Comparison of ENCODE assay signal across 28 cellular contexts in the genomic region with DNA sequence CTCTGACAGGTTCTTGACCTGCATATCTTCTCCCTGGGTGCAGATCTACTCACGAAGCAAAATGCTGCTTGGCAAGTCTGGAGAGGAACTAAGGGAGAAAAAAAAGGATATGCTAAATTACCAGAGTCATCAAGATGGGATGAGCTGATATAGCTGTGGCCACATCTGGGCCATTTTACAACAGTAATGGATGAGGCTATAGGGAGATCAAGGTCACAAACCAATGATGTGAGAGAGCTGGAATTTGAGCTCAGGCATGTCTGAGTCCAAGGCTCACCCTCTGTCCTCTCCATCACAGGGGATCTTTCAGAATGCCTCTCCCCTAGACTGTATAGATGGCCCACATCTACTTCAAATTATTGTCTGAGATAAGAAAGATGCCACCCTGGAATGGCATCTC. TPM values are rescaled to one million over a fixed set of nuclear protein-coding genes. Genes with fewer than 3 reads are reported as not detected.
"Had no signal": no experiment of that assay in that cellular context is flagged by ENCODE, and none has a peak within 500 bp of the region (broad histone marks: within the 10 kb centered on the region; RNA-seq: fewer than 3 reads in every experiment).

No MANE protein-coding gene starts in this region.

- H3K27ac ChIP-seq: adrenal gland, cardiac muscle cell, prostate gland, vagina, VCaP had no signal

- H3K4me3 Mint-ChIP-seq: activated naive CD4-positive, alpha-beta T cell treated with anti-CD3 and anti-CD28 coated beads, Interleukin-2, amount 50 U/mL, for 24 hours; dendritic cell treated with granulocyte-macrophage colony-stimulating factor and Interleukin-4, amounts not matched to agents 40 ng/mL and 50 ng/mL, for 4 days; neural crest cell had no signal

- DNase-seq: activated CD4-positive, alpha-beta T cell treated with anti-CD3 and anti-CD28 coated beads, Interleukin-2, amount 50 U/mL, for 1 hour; activated CD4-positive, CD25-positive, alpha-beta regulatory T cell treated with anti-CD3 and anti-CD28 coated beads, Interleukin-2, amount 50 U/mL, for 72 hours; activated CD8-positive, alpha-beta memory T cell treated with anti-CD3 and anti-CD28 coated beads for 24 hours; activated CD8-positive, alpha-beta memory T cell treated with anti-CD3 and anti-CD28 coated beads, Interleukin-2, amount 50 U/mL, for 48 hours; activated gamma-delta T cell; activated T-cell treated with anti-CD3 and anti-CD28 coated beads, Interleukin-2, amount 50 U/mL, for 48 hours; adrenal gland; effector CD8-positive, alpha-beta T cell; hippocampal formation; right cardiac atrium; stimulated activated CD4-positive, alpha-beta T cell treated with anti-CD3 and anti-CD28 coated beads, Interleukin-2, amount 100 ng/mL, for 24 hours; stimulated activated naive CD8-positive, alpha-beta T cell treated with anti-CD3 and anti-CD28 coated beads, Interleukin-15, Interleukin-2, amounts not matched to agents 100 U/mL and 50 U/mL, for 24 hours; substantia nigra; T1000; transverse colon had no signal

- H3K36me3 ChIP-seq: adrenal gland, cardiac muscle cell, prostate gland, transverse colon, vagina had no signal

- H3K36me3 Mint-ChIP-seq: activated naive CD4-positive, alpha-beta T cell treated with anti-CD3 and anti-CD28 coated beads, Interleukin-2, amount 50 U/mL, for 24 hours had no signal

- H3K4me1 Mint-ChIP-seq: activated naive CD4-positive, alpha-beta T cell treated with anti-CD3 and anti-CD28 coated beads, Interleukin-2, amount 50 U/mL, for 24 hours; neural crest cell had no signal

- H3K4me1 ChIP-seq: adrenal gland, prostate gland, vagina had no signal

- H3K9me3 ChIP-seq: adrenal gland, prostate gland, transverse colon, vagina had no signal

- FAIRE-seq: keratinocyte had no signal

- H3K27me3 ChIP-seq: adrenal gland, cardiac muscle cell, transverse colon, vagina had no signal

- H3K4me3 ChIP-seq: adrenal gland, cardiac muscle cell, lung, prostate gland, transverse colon, vagina had no signal

- H3K27me3 Mint-ChIP-seq: activated naive CD4-positive, alpha-beta T cell treated with anti-CD3 and anti-CD28 coated beads, Interleukin-2, amount 50 U/mL, for 24 hours; dendritic cell treated with granulocyte-macrophage colony-stimulating factor and Interleukin-4, amounts not matched to agents 40 ng/mL and 50 ng/mL, for 4 days had no signal

- ATAC-seq: esophagus mucosa; left lobe of liver; right cardiac atrium; stimulated activated naive CD8-positive, alpha-beta T cell treated with anti-CD3 and anti-CD28 coated beads, Interleukin-15, Interleukin-2, amounts not matched to agents 100 U/mL and 50 U/mL, for 24 hours had no signal

- H3K27ac Mint-ChIP-seq: activated naive CD4-positive, alpha-beta T cell treated with anti-CD3 and anti-CD28 coated beads, Interleukin-2, amount 50 U/mL, for 24 hours; dendritic cell treated with granulocyte-macrophage colony-stimulating factor and Interleukin-4, amounts not matched to agents 40 ng/mL and 50 ng/mL, for 4 days had no signal

- H3K9me3 Mint-ChIP-seq: activated naive CD4-positive, alpha-beta T cell treated with anti-CD3 and anti-CD28 coated beads, Interleukin-2, amount 50 U/mL, for 24 hours; dendritic cell treated with granulocyte-macrophage colony-stimulating factor and Interleukin-4, amounts not matched to agents 40 ng/mL and 50 ng/mL, for 4 days; neural crest cell had no signal

RNA-seq across cellular contexts. Expression of a gene that starts 26.2 kb away (rescaled TPM):
- total RNA-seq: T-helper 1 cell treated with Interleukin-12 subunit alpha and Interleukin-12 subunit beta and Interleukin-4 antibody, amounts not matched to agents 30 ng/mL and 1 ng/mL, for 36 hours; vagina had no signal

RNA-seq across cellular contexts. Expression of a gene that starts 49.0 kb away (rescaled TPM):
- total RNA-seq: osteoblast had no signal
- polyA plus RNA-seq: keratinocyte had no signal
